7 cellular contexts compared by ENCODE assay signal in genomic region chr14:95318870-95319311, GRCh38. TPM values are rescaled to one million over a fixed set of nuclear protein-coding genes. Genes with fewer than 3 reads are reported as not detected.
DNase-seq lines count a peak whose midpoint lies in the region; ATAC-seq and TF ChIP-seq lines count a peak whose summit lies in the region.

No MANE protein-coding gene starts in this region.

- H3K27ac Mint-ChIP-seq in activated T-helper 2 cell treated with anti-CD3 and anti-CD28 coated beads, Interferon-gamma antibody, Interleukin-2, Interleukin-4, amounts not matched to agents 10 μg/mL and 5 μg/mL and 100 μg/mL, durations not matched to agents 14 hours and 24 hours and 36 hours = no peak overlapping the region
- H3K27ac Mint-ChIP-seq in stimulated activated naive CD8-positive, alpha-beta T cell treated with anti-CD3 and anti-CD28 coated beads, Interleukin-15, amount 100 ng/mL, for 72 hours = no peak overlapping the region

- H3K27me3 Mint-ChIP-seq in activated T-helper 2 cell treated with anti-CD3 and anti-CD28 coated beads, Interferon-gamma antibody, Interleukin-2, Interleukin-4, amounts not matched to agents 10 μg/mL and 5 μg/mL and 100 μg/mL, durations not matched to agents 14 hours and 24 hours and 36 hours (ENCODE audit: low read depth) = peaks cover 48% of the 10 kb centered on the region
- H3K27me3 Mint-ChIP-seq in stimulated activated naive CD8-positive, alpha-beta T cell treated with anti-CD3 and anti-CD28 coated beads, Interleukin-15, amount 100 ng/mL, for 72 hours = peaks cover 65% of the 10 kb centered on the region

- H3K27ac ChIP-seq in HL-60 (replicated peaks) = no peak overlapping the region
- no peak overlapping the region for H3K27ac ChIP-seq in iPS-20b (ENCODE audit: low read length)

- H3K9ac ChIP-seq in iPS-20b (ENCODE audit: low read depth, low read length) = no peak overlapping the region; the same call in 1 of the 2 replicates

- no peak for TF ChIP-seq CTCF in HL-60 (IDR thresholded peaks at IDR 0.05; ENCODE audit: insufficient read depth, low read length)

- no peaks in the 10 kb centered on the region; the same call in 1 of the 2 replicates for H3K4me1 ChIP-seq in iPS-20b (ENCODE audit: insufficient read depth, low read length)

- no peak for DNase-seq in HL-60 (ENCODE audit: low read depth in 1 of 2, low spot score in 1 of 2)
- DNase-seq in activated T-helper 2 cell treated with anti-CD3 and anti-CD28 coated beads, Interferon-gamma antibody, Interleukin-2, Interleukin-4, amounts not matched to agents 10 μg/mL and 5 μg/mL and 100 μg/mL, durations not matched to agents 14 hours and 24 hours and 36 hours (ENCODE audit: low spot score) = no peak
- DNase-seq in stimulated activated naive CD8-positive, alpha-beta T cell treated with anti-CD3 and anti-CD28 coated beads, Interleukin-15, amount 100 ng/mL, for 72 hours = no peak

- intact Hi-C loops in activated T-helper 2 cell treated with anti-CD3 and anti-CD28 coated beads, Interferon-gamma antibody, Interleukin-2, Interleukin-4, amounts not matched to agents 10 μg/mL and 5 μg/mL and 100 μg/mL, durations not matched to agents 14 hours and 24 hours and 36 hours (cut with micrococcal nuclease) = no loop called here

- H3K36me3 ChIP-seq in iPS-20b (ENCODE audit: insufficient read depth, low read depth, low read length) = no peaks in the 10 kb centered on the region

- no peaks in the 10 kb centered on the region for H3K9me3 Mint-ChIP-seq in activated T-helper 2 cell treated with anti-CD3 and anti-CD28 coated beads, Interferon-gamma antibody, Interleukin-2, Interleukin-4, amounts not matched to agents 10 μg/mL and 5 μg/mL and 100 μg/mL, durations not matched to agents 14 hours and 24 hours and 36 hours
- H3K9me3 Mint-ChIP-seq in stimulated activated naive CD8-positive, alpha-beta T cell treated with anti-CD3 and anti-CD28 coated beads, Interleukin-15, amount 100 ng/mL, for 72 hours = no peaks in the 10 kb centered on the region

- H3K4me1 Mint-ChIP-seq in activated T-helper 2 cell treated with anti-CD3 and anti-CD28 coated beads, Interferon-gamma antibody, Interleukin-2, Interleukin-4, amounts not matched to agents 10 μg/mL and 5 μg/mL and 100 μg/mL, durations not matched to agents 14 hours and 24 hours and 36 hours (ENCODE audit: low read depth) = peaks cover 20% of the 10 kb centered on the region
- H3K4me1 Mint-ChIP-seq in stimulated activated naive CD8-positive, alpha-beta T cell treated with anti-CD3 and anti-CD28 coated beads, Interleukin-15, amount 100 ng/mL, for 72 hours = peaks cover 31% of the 10 kb centered on the region

- H3K4me3 Mint-ChIP-seq in activated T-helper 2 cell treated with anti-CD3 and anti-CD28 coated beads, Interferon-gamma antibody, Interleukin-2, Interleukin-4, amounts not matched to agents 10 μg/mL and 5 μg/mL and 100 μg/mL, durations not matched to agents 14 hours and 24 hours and 36 hours (ENCODE audit: low read depth) = peak overlapping the region; percentile 51
- H3K4me3 Mint-ChIP-seq in stimulated activated naive CD8-positive, alpha-beta T cell treated with anti-CD3 and anti-CD28 coated beads, Interleukin-15, amount 100 ng/mL, for 72 hours = peak overlapping the region; percentile 74 to 81

- no peaks in the 10 kb centered on the region for H3K27me3 ChIP-seq in HL-60 (ENCODE audit: insufficient read depth, poor library complexity, severe bottlenecking)
- H3K27me3 ChIP-seq in iPS-20b (ENCODE audit: insufficient read depth, low read length) = peaks cover 45% of the 10 kb centered on the region

- H3K4me3 ChIP-seq in HL-60 (replicated peaks; ENCODE audit: insufficient read depth, low read length) (peak overlapping the region; percentile 60), iPS-20b (ENCODE audit: low read length) (peak overlapping the region; percentile 76)

- no peak for ATAC-seq in stimulated activated naive CD8-positive, alpha-beta T cell treated with anti-CD3 and anti-CD28 coated beads, Interleukin-15, amount 100 ng/mL, for 72 hours
- no peak for ATAC-seq in GM18867 (IDR thresholded peaks at IDR 0.05; ENCODE audit: unreplicated experiment)
- ATAC-seq in HG03457 (IDR thresholded peaks at IDR 0.05; ENCODE audit: unreplicated experiment) = no peak
- ATAC-seq in HG02840 (IDR thresholded peaks at IDR 0.05; ENCODE audit: low FRiP score, unreplicated experiment) = no peak

- no peaks in the 10 kb centered on the region for H3K9me3 ChIP-seq in iPS-20b (ENCODE audit: insufficient read depth, low read depth, low read length)

- H3K36me3 Mint-ChIP-seq in activated T-helper 2 cell treated with anti-CD3 and anti-CD28 coated beads, Interferon-gamma antibody, Interleukin-2, Interleukin-4, amounts not matched to agents 10 μg/mL and 5 μg/mL and 100 μg/mL, durations not matched to agents 14 hours and 24 hours and 36 hours (ENCODE audit: low read depth) = no peaks in the 10 kb centered on the region

RNA-seq across cellular contexts. Expression of gene CLMN, which starts 0.8 kb away (rescaled TPM):
- total RNA-seq in activated T-helper 2 cell treated with anti-CD3 and anti-CD28 coated beads, Interferon-gamma antibody, Interleukin-2, Interleukin-4, amounts not matched to agents 10 μg/mL and 5 μg/mL and 100 μg/mL, durations not matched to agents 14 hours and 24 hours and 36 hours = 0.51 and 1.3 TPM in 2 replicates
